In genomic region chr5:178308541-178309092, GRCh38 we compare ENCODE assay signal across 17 cellular contexts.
DNase-seq lines count a peak whose midpoint lies in the region; ATAC-seq, FAIRE-seq and TF ChIP-seq lines count a peak whose summit lies in the region.
"Had no signal": no experiment of that assay in that cellular context is flagged by ENCODE, and none has a peak within 500 bp of the region (broad histone marks: within the 10 kb centered on the region; RNA-seq: fewer than 3 reads in every experiment).

No MANE protein-coding gene starts in this region.

- no peaks in the 10 kb centered on the region for H4K20me1 ChIP-seq in HepG2 (ENCODE audit: insufficient read depth, low read length)

- H3K9ac ChIP-seq in HepG2 (ENCODE audit: insufficient read depth, low read depth, low read length) (no peak overlapping the region), kidney (ENCODE audit: low read length in 2 of 2) (no peak overlapping the region)

- ATAC-seq in right lobe of liver: no peak
- ATAC-seq in HepG2: no peak
- no peak for ATAC-seq in CD8-positive, alpha-beta T cell
- ATAC-seq in SK-N-SH treated with all-trans-retinoic acid at 6 μM for 48 hours: no peak
- ATAC-seq: A549 had no signal

- no peak overlapping the region for H3K27ac Mint-ChIP-seq in CD8-positive, alpha-beta T cell

- no TSS peak for BruUV-seq in HepG2 (replicated peaks; lab: Mats Ljungman, UMichigan)

- H3K9me3 ChIP-seq in right lobe of liver (no peaks in the 10 kb centered on the region), HepG2 (ENCODE audit: low read length) (no peaks in the 10 kb centered on the region), kidney (ENCODE audit: control insufficient read depth in 1 of 2, low read length in 2 of 2) (no peaks in the 10 kb centered on the region)
- H3K9me3 ChIP-seq in CD8-positive, alpha-beta T cell (ENCODE audit: low read length): no peaks in the 10 kb centered on the region
- H3K9me3 ChIP-seq: A549, Peyer's patch had no signal

- no peaks in the 10 kb centered on the region for H3K79me2 ChIP-seq in HepG2 (ENCODE audit: insufficient read depth, low read length)

- no peak overlapping the region for H2AFZ ChIP-seq in HepG2 (ENCODE audit: low read length)

- H3K27ac ChIP-seq in right lobe of liver (no peak overlapping the region), HepG2 (ENCODE audit: extremely low read length, insufficient read depth, low read length) (no peak overlapping the region), kidney (ENCODE audit: low read depth in 2 of 2, low read length in 2 of 2) (no peak overlapping the region)
- no peak overlapping the region for H3K27ac ChIP-seq in CD8-positive, alpha-beta T cell (ENCODE audit: low read depth, low read length)
- H3K27ac ChIP-seq: A549, Peyer's patch had no signal

- CTCF ChIA-PET in HepG2 (lab: Yijun Ruan, JAX; ENCODE audit: low intra/inter-chr PET ratio, low total read pairs): no interaction called here
- CTCF ChIA-PET in CD8-positive, alpha-beta T cell (lab: Charles Lee): no interaction called here

- TF ChIP-seq CTCF in right lobe of liver (IDR thresholded peaks at IDR 0.05): no peak
- TF ChIP-seq CTCF in HepG2 (CRISPR knock-in tag; IDR thresholded peaks at IDR 0.05): no peak
- TF ChIP-seq CTCF in kidney (IDR thresholded peaks at IDR 0.05; ENCODE audit: borderline replicate concordance, extremely low read depth, insufficient read depth): no peak
- TF ChIP-seq CTCF in CD8-positive, alpha-beta T cell (IDR thresholded peaks at IDR 0.05): no peak

- in situ Hi-C loops in HepG2 (cut with HindIII; ENCODE audit: extremely low pct_ligation_motif_present, low pct_unique_long_range_greater_than_20kb): no loop called here

- TF ChIP-seq POLR2A in right lobe of liver (IDR thresholded peaks at IDR 0.05) (no peak), HepG2 (IDR thresholded peaks at IDR 0.05; ENCODE audit: insufficient read depth in 1 of 2, low read depth in 2 of 2, low read length in 2 of 2) (no peak)

- H3K9me3 Mint-ChIP-seq in CD8-positive, alpha-beta T cell: no peaks in the 10 kb centered on the region

- H3K4me3 ChIP-seq in right lobe of liver: no peak overlapping the region
- no peak overlapping the region for H3K4me3 ChIP-seq in HepG2 (replicated peaks in 1 of 3; ENCODE audit: insufficient read depth in 1 of 3, low read depth in 2 of 3, low read length in 3 of 3)
- no peak overlapping the region for H3K4me3 ChIP-seq in kidney (ENCODE audit: low read length in 2 of 2)
- H3K4me3 ChIP-seq in CD8-positive, alpha-beta T cell (ENCODE audit: low read depth, low read length): no peak overlapping the region
- H3K4me3 ChIP-seq: A549, Peyer's patch had no signal

- H3K36me3 ChIP-seq in right lobe of liver (no peaks in the 10 kb centered on the region), HepG2 (replicated peaks in 1 of 2; ENCODE audit: control insufficient read depth in 1 of 2, insufficient read depth in 2 of 2, low read length in 2 of 2) (no peaks in the 10 kb centered on the region), kidney (ENCODE audit: control insufficient read depth in 1 of 2, insufficient read depth in 2 of 2, low read length in 2 of 2) (no peaks in the 10 kb centered on the region)
- no peaks in the 10 kb centered on the region for H3K36me3 ChIP-seq in CD8-positive, alpha-beta T cell (ENCODE audit: insufficient read depth, low read length)
- H3K36me3 ChIP-seq: Peyer's patch had no signal

- H3K27me3 ChIP-seq in right lobe of liver (no peaks in the 10 kb centered on the region), HepG2 (ENCODE audit: control insufficient read depth in 1 of 2, insufficient read depth in 2 of 2, low read length in 2 of 2) (peaks cover 8 to 43% of the 10 kb centered on the region in 2 experiments; a peak in 4 of 5 replicates)
- no peaks in the 10 kb centered on the region for H3K27me3 ChIP-seq in CD8-positive, alpha-beta T cell (ENCODE audit: insufficient read depth, low read length)
- H3K27me3 ChIP-seq: Peyer's patch had no signal

- TF ChIP-seq RAD21 in HepG2 (CRISPR knock-in tag; IDR thresholded peaks at IDR 0.05): no peak

- H3K27me3 Mint-ChIP-seq in CD8-positive, alpha-beta T cell (ENCODE audit: low read depth): peaks cover 8% of the 10 kb centered on the region

- H3K4me3 Mint-ChIP-seq in CD8-positive, alpha-beta T cell: no peak overlapping the region

- DNase-seq in right lobe of liver (peak in 2 of 3 donors; percentile 35 to 45), HepG2 (ENCODE audit: low spot score) (no peak), kidney (peak; percentile 42), posterior vena cava (ENCODE audit: low spot score) (peak; percentile 51), NCI-H526 (lab: John Stamatoyannopoulos, UW) (no peak)
- DNase-seq in CD8-positive, alpha-beta T cell: no peak
- DNase-seq: DMS53, H7, IMR-90, Kasumi-1, NCI-H1417, NCI-H2029, NCI-H2171 treated with DMSO at 0.1 percent for 48 hours, NCI-H510A had no signal

- 62% methylated on average over 3 of the region's 18 CpGs for WGBS in right lobe of liver (ENCODE audit: insufficient coverage, low coverage, low lambda C conversion rate, missing lambda C conversion rate)
- 45% methylated on average over 4 of the region's 18 CpGs for WGBS in HepG2 (ENCODE audit: low lambda C conversion rate)

- no peak overlapping the region for H3K4me2 ChIP-seq in HepG2 (ENCODE audit: low read depth, low read length)
- H3K4me2 ChIP-seq: A549 had no signal

- POLR2A ChIA-PET in HepG2 (lab: Yijun Ruan, JAX): no interaction called here
- POLR2A ChIA-PET in CD8-positive, alpha-beta T cell (lab: Charles Lee): no interaction called here

- TF ChIP-seq EP300 in HepG2 (IDR thresholded peaks at IDR 0.05; ENCODE audit: low read depth in 2 of 2, low read length in 2 of 2) (no peak), HepG2 (CRISPR knock-in tag; IDR thresholded peaks at IDR 0.05; ENCODE audit: borderline replicate concordance) (no peak)

- no peaks in the 10 kb centered on the region for H3K4me1 ChIP-seq in right lobe of liver
- H3K4me1 ChIP-seq in HepG2 (ENCODE audit: insufficient read depth, low read length): no peaks in the 10 kb centered on the region
- no peaks in the 10 kb centered on the region for H3K4me1 ChIP-seq in kidney (ENCODE audit: control insufficient read depth in 1 of 2, insufficient read depth in 1 of 2, low read depth in 1 of 2, low read length in 2 of 2)
- H3K4me1 ChIP-seq in CD8-positive, alpha-beta T cell (ENCODE audit: insufficient read depth, low read length): no peaks in the 10 kb centered on the region
- H3K4me1 ChIP-seq: A549, Peyer's patch had no signal

- H3K4me1 Mint-ChIP-seq in CD8-positive, alpha-beta T cell (ENCODE audit: low read depth): no peaks in the 10 kb centered on the region

- FAIRE-seq in HepG2 (lab: Jason Lieb, UNC) (no peak), kidney (lab: Jason Lieb, UNC) (no peak)
- FAIRE-seq: A549 had no signal

- intact Hi-C loops in right lobe of liver (cut with DNase I) (no loop called here), HepG2 (cut with micrococcal nuclease; ENCODE audit: unreplicated experiment) (no loop called here), kidney (cut with DNase I) (no loop called here), posterior vena cava (cut with DNase I) (no loop called here)
- intact Hi-C loops in CD8-positive, alpha-beta T cell (cut with DNase I, micrococcal nuclease): no loop called here

- H3K36me3 Mint-ChIP-seq in CD8-positive, alpha-beta T cell: no peaks in the 10 kb centered on the region

TF ChIP-seq in HepG2, 621 proteins besides CTCF, POLR2A, EP300 and RAD21 (continues in another document):
- no peak for TF ChIP-seq GTF2F1 (IDR thresholded peaks at IDR 0.05; ENCODE audit: low read length)
- TF ChIP-seq ELF3 (CRISPR knock-in tag; IDR thresholded peaks at IDR 0.05): no peak
- no peak for TF ChIP-seq ZNF562 (CRISPR knock-in tag; IDR thresholded peaks at IDR 0.05; ENCODE audit: borderline replicate concordance)
- no peak for TF ChIP-seq HNF4A (CRISPR knock-in tag; IDR thresholded peaks at IDR 0.05)
- no peak for TF ChIP-seq GATA4 (IDR thresholded peaks at IDR 0.05; ENCODE audit: borderline replicate concordance, low read depth)
- TF ChIP-seq KLF12 (CRISPR knock-in tag; IDR thresholded peaks at IDR 0.05; ENCODE audit: borderline replicate concordance): no peak
- no peak for TF ChIP-seq ZFP36 (IDR thresholded peaks at IDR 0.05; ENCODE audit: borderline replicate concordance, low read depth, low read length, partially characterized antibody)

TF ChIP-seq in SK-N-SH treated with all-trans-retinoic acid at 6 μM for 48 hours, 23 proteins besides CTCF, POLR2A, EP300 and RAD21:
- TF ChIP-seq ZNF565 (CRISPR knock-in tag; conservative IDR thresholded peaks at IDR 0.05; ENCODE audit: low read depth) (no peak), SNAI2 (CRISPR knock-in tag; IDR thresholded peaks at IDR 0.05) (no peak), ZC3H10 (CRISPR knock-in tag; IDR thresholded peaks at IDR 0.05) (no peak), ZNF70 (CRISPR knock-in tag; IDR thresholded peaks at IDR 0.05) (no peak), ESRRG (CRISPR knock-in tag; IDR thresholded peaks at IDR 0.05) (no peak)
TF ChIP-seq in SK-N-SH treated with all-trans-retinoic acid at 6 μM for 48 hours: peak in this region for 0.

Comparison
In these comparisons a context has a peak if more than half of its experiments do, and no peak if none do; other contexts are left out.
1. DNase-seq: peak in right lobe of liver (2 of 3), kidney (single experiment) and posterior vena cava (single experiment); none in HepG2 (single experiment), CD8-positive, alpha-beta T cell (0 of 7) and NCI-H526 (0 of 2).